Comparison of ENCODE assay signal across 21 cellular contexts in genomic region chr6:112335736-112336135, GRCh38. TPM values are rescaled to one million over a fixed set of nuclear protein-coding genes. Genes with fewer than 3 reads are reported as not detected.
"Had no signal": no experiment of that assay in that cellular context is flagged by ENCODE, and none has a peak within 500 bp of the region (broad histone marks: within the 10 kb centered on the region; RNA-seq: fewer than 3 reads in every experiment).

No MANE protein-coding gene starts in this region.

- H3K9me3 Mint-ChIP-seq: activated CD4-positive, alpha-beta T cell treated with anti-CD3 and anti-CD28 coated beads, Interleukin-2, amount 10 ng/mL, durations not matched to agents 7 days and 5 days; activated T-cell treated with anti-CD3 and anti-CD28 coated beads, Interleukin-2, amount 50 U/mL, for 72 hours; effector memory CD8-positive, alpha-beta T cell; memory B cell; natural killer cell treated with Interleukin-12 subunit alpha and Interleukin-12 subunit beta and Interleukin-15 and Interleukin-18, amount 100 ng/mL, for 72 hours; stimulated activated naive B cell treated with anti-CD40 and anti-IgM and Interleukin-4, amounts not matched to agents 10 μg/mL and 1 μg/mL and 100 μg/mL, for 72 hours had no signal

- H3K36me3 ChIP-seq: brain microvascular endothelial cell, tibial artery had no signal

- H3K36me3 Mint-ChIP-seq: activated naive CD8-positive, alpha-beta T cell; memory B cell; natural killer cell treated with Interleukin-12 subunit alpha and Interleukin-12 subunit beta and Interleukin-15 and Interleukin-18, amount 100 ng/mL, for 72 hours; stimulated activated naive B cell treated with anti-CD40 and anti-IgM and Interleukin-4, amounts not matched to agents 10 μg/mL and 1 μg/mL and 100 μg/mL, for 72 hours had no signal

- H3K4me1 ChIP-seq: parathyroid adenoma had no signal

- H3K4me3 ChIP-seq: tibial artery had no signal

- H3K9me3 ChIP-seq: tibial artery had no signal

- H3K4me1 Mint-ChIP-seq: memory B cell; stimulated activated naive B cell treated with anti-CD40 and anti-IgM and Interleukin-4, amounts not matched to agents 10 μg/mL and 1 μg/mL and 100 μg/mL, for 72 hours had no signal

- H3K27me3 ChIP-seq: brain microvascular endothelial cell, tibial artery had no signal

- H3K27ac Mint-ChIP-seq: activated CD4-positive, alpha-beta T cell treated with anti-CD3 and anti-CD28 coated beads, Interleukin-2, amount 10 ng/mL, durations not matched to agents 7 days and 5 days; activated naive CD8-positive, alpha-beta T cell; activated T-cell treated with anti-CD3 and anti-CD28 coated beads, Interleukin-2, amount 50 U/mL, for 72 hours; effector memory CD8-positive, alpha-beta T cell; memory B cell; natural killer cell treated with Interleukin-12 subunit alpha and Interleukin-12 subunit beta and Interleukin-15 and Interleukin-18, amount 100 ng/mL, for 72 hours; stimulated activated naive B cell treated with anti-CD40 and anti-IgM and Interleukin-4, amounts not matched to agents 10 μg/mL and 1 μg/mL and 100 μg/mL, for 72 hours had no signal

- H2AFZ ChIP-seq: parathyroid adenoma had no signal

- H3K4me3 Mint-ChIP-seq: activated CD4-positive, alpha-beta T cell treated with anti-CD3 and anti-CD28 coated beads, Interleukin-2, amount 10 ng/mL, durations not matched to agents 7 days and 5 days; activated naive CD8-positive, alpha-beta T cell; activated T-cell treated with anti-CD3 and anti-CD28 coated beads, Interleukin-2, amount 50 U/mL, for 72 hours; effector memory CD8-positive, alpha-beta T cell; memory B cell; natural killer cell treated with Interleukin-12 subunit alpha and Interleukin-12 subunit beta and Interleukin-15 and Interleukin-18, amount 100 ng/mL, for 72 hours; stimulated activated naive B cell treated with anti-CD40 and anti-IgM and Interleukin-4, amounts not matched to agents 10 μg/mL and 1 μg/mL and 100 μg/mL, for 72 hours had no signal

- ATAC-seq: activated T-cell treated with anti-CD3 and anti-CD28 coated beads, Interleukin-2, amount 50 U/mL, for 72 hours; effector memory CD8-positive, alpha-beta T cell; left lobe of liver; stimulated activated naive B cell treated with anti-CD40 and anti-IgM and Interleukin-4, amounts not matched to agents 10 μg/mL and 1 μg/mL and 100 μg/mL, for 72 hours had no signal

- H3K79me2 ChIP-seq: parathyroid adenoma had no signal

- H3K27ac ChIP-seq: brain microvascular endothelial cell, parathyroid adenoma, tibial artery had no signal

- DNase-seq: activated CD4-positive, alpha-beta T cell treated with anti-CD3 and anti-CD28 coated beads, Interleukin-2, amount 10 ng/mL, durations not matched to agents 7 days and 5 days; activated CD4-positive, CD25-positive, alpha-beta regulatory T cell; activated CD8-positive, alpha-beta memory T cell treated with anti-CD3 and anti-CD28 coated beads, Interleukin-2, amount 50 U/mL, for 48 hours; activated gamma-delta T cell treated with Interleukin-2 at 50 U/mL for 16 hours; activated T-cell treated with anti-CD3 and anti-CD28 coated beads, Interleukin-2, amount 50 U/mL, for 72 hours; amniotic stem cell; brain microvascular endothelial cell; effector memory CD8-positive, alpha-beta T cell; hippocampal formation; stimulated activated CD4-positive, alpha-beta T cell treated with anti-CD3 and anti-CD28 coated beads, Interleukin-2, amount 100 ng/mL, for 48 hours; stimulated activated naive B cell treated with anti-CD40 and anti-IgM and Interleukin-4, amounts not matched to agents 10 μg/mL and 1 μg/mL and 100 μg/mL, for 72 hours; T-helper 2 cell; tibial artery had no signal

- H3K9ac ChIP-seq: parathyroid adenoma had no signal

- H3K27me3 Mint-ChIP-seq: stimulated activated naive B cell treated with anti-CD40 and anti-IgM and Interleukin-4, amounts not matched to agents 10 μg/mL and 1 μg/mL and 100 μg/mL, for 72 hours had no signal

RNA-seq across cellular contexts. Expression of gene RFPL4B, which starts 11.4 kb away (rescaled TPM):
- total RNA-seq: activated CD4-positive, alpha-beta T cell treated with anti-CD3 and anti-CD28 coated beads, Interleukin-2, amount 10 ng/mL, durations not matched to agents 7 days and 5 days; activated T-cell treated with anti-CD3 and anti-CD28 coated beads, Interleukin-2, amount 50 U/mL, for 72 hours; left lobe of liver; mucosa of gallbladder; natural killer cell treated with Interleukin-12 subunit alpha and Interleukin-12 subunit beta and Interleukin-15 and Interleukin-18, amount 100 ng/mL, for 72 hours had no signal
- polyA plus RNA-seq: esophagus, keratinocyte had no signal
